ENCODE assay signal across 26 cellular contexts in genomic region chr12:127147724-127148123, GRCh38.
"Had no signal": no experiment of that assay in that cellular context is flagged by ENCODE, and none has a peak within 500 bp of the region (broad histone marks: within the 10 kb centered on the region; RNA-seq: fewer than 3 reads in every experiment).

No MANE protein-coding gene starts in this region.

- H3K27me3 Mint-ChIP-seq: brain, progenitor cell of endocrine pancreas had no signal

- H3K36me3 ChIP-seq: sigmoid colon, stomach, suprapubic skin, tibial nerve had no signal

- H3K27me3 ChIP-seq: sigmoid colon, suprapubic skin, tibial nerve had no signal

- H3K36me3 Mint-ChIP-seq: brain; stimulated activated memory B cell treated with anti-CD40 and anti-IgM and Interleukin-4, amounts not matched to agents 10 μg/mL and 1 μg/mL and 100 μg/mL, for 72 hours had no signal

- H3K9me3 Mint-ChIP-seq: activated T-helper 1 cell treated with anti-CD3 and anti-CD28 coated beads, Interleukin-12 subunit alpha, Interleukin-12 subunit beta, Interleukin-2, Interleukin-4 antibody, amounts not matched to agents 30 ng/mL and 10 ng/mL and 1 ng/mL, durations not matched to agents 14 hours and 24 hours and 36 hours; stimulated activated memory B cell treated with anti-CD40 and anti-IgM and Interleukin-4, amounts not matched to agents 10 μg/mL and 1 μg/mL and 100 μg/mL, for 72 hours had no signal

- H3K27ac ChIP-seq: sigmoid colon, stomach, suprapubic skin, tibial nerve had no signal

- H3K27ac Mint-ChIP-seq: activated CD8-positive, alpha-beta memory T cell treated with anti-CD3 and anti-CD28 coated beads, Interleukin-2, amount 10 ng/mL, durations not matched to agents 7 days and 5 days; activated CD8-positive, alpha-beta T cell treated with anti-CD3 and anti-CD28 coated beads for 36 hours; activated T-helper 1 cell treated with anti-CD3 and anti-CD28 coated beads, Interleukin-12 subunit alpha, Interleukin-12 subunit beta, Interleukin-2, Interleukin-4 antibody, amounts not matched to agents 30 ng/mL and 10 ng/mL and 1 ng/mL, durations not matched to agents 14 hours and 24 hours and 36 hours; brain; progenitor cell of endocrine pancreas; stimulated activated memory B cell treated with anti-CD40 and anti-IgM and Interleukin-4, amounts not matched to agents 10 μg/mL and 1 μg/mL and 100 μg/mL, for 72 hours; T-helper 17 cell had no signal

- DNase-seq: activated CD4-positive, alpha-beta T cell treated with anti-CD3 and anti-CD28 coated beads for 48 hours; activated CD8-positive, alpha-beta memory T cell treated with anti-CD3 and anti-CD28 coated beads, Interleukin-2, amount 10 ng/mL, durations not matched to agents 7 days and 5 days; activated CD8-positive, alpha-beta T cell treated with anti-CD3 and anti-CD28 coated beads for 36 hours; activated gamma-delta T cell; activated naive CD4-positive, alpha-beta T cell treated with anti-CD3 and anti-CD28 coated beads, Interleukin-2, amount 50 U/mL, for 16 hours; activated T-cell treated with anti-CD3 and anti-CD28 coated beads for 4 hours; aorta; caudate nucleus; dermis blood vessel endothelial cell; effector CD8-positive, alpha-beta T cell; foreskin melanocyte; left ventricle myocardium superior; mucosa of descending colon; occipital lobe; retina; sigmoid colon; stimulated activated CD4-positive, alpha-beta T cell treated with anti-CD3 and anti-CD28 coated beads, Interleukin-15, amount 100 ng/mL, for 24 hours; stomach; T-helper 17 cell had no signal

- H3K9me3 ChIP-seq: mucosa of descending colon, sigmoid colon, suprapubic skin had no signal

- H3K4me3 Mint-ChIP-seq: activated CD8-positive, alpha-beta memory T cell treated with anti-CD3 and anti-CD28 coated beads, Interleukin-2, amount 10 ng/mL, durations not matched to agents 7 days and 5 days; activated CD8-positive, alpha-beta T cell treated with anti-CD3 and anti-CD28 coated beads for 36 hours; activated T-helper 1 cell treated with anti-CD3 and anti-CD28 coated beads, Interleukin-12 subunit alpha, Interleukin-12 subunit beta, Interleukin-2, Interleukin-4 antibody, amounts not matched to agents 30 ng/mL and 10 ng/mL and 1 ng/mL, durations not matched to agents 14 hours and 24 hours and 36 hours; brain; stimulated activated memory B cell treated with anti-CD40 and anti-IgM and Interleukin-4, amounts not matched to agents 10 μg/mL and 1 μg/mL and 100 μg/mL, for 72 hours; T-helper 17 cell had no signal

- ATAC-seq: activated CD8-positive, alpha-beta memory T cell treated with anti-CD3 and anti-CD28 coated beads, Interleukin-2, amount 10 ng/mL, durations not matched to agents 7 days and 5 days; activated CD8-positive, alpha-beta T cell treated with anti-CD3 and anti-CD28 coated beads for 36 hours; left ventricle myocardium superior; mucosa of descending colon; stimulated activated memory B cell treated with anti-CD40 and anti-IgM and Interleukin-4, amounts not matched to agents 10 μg/mL and 1 μg/mL and 100 μg/mL, for 72 hours; T-helper 17 cell had no signal

- H3K4me1 Mint-ChIP-seq: stimulated activated memory B cell treated with anti-CD40 and anti-IgM and Interleukin-4, amounts not matched to agents 10 μg/mL and 1 μg/mL and 100 μg/mL, for 72 hours had no signal

- H3K4me3 ChIP-seq: mucosa of descending colon, sigmoid colon, smooth muscle cell, stomach, suprapubic skin, tibial nerve had no signal
